In genomic region chr17:21239680-21240374, GRCh38 we compare ENCODE assay signal across 8 cellular contexts. TPM values are rescaled to one million over a fixed set of nuclear protein-coding genes. Genes with fewer than 3 reads are reported as not detected.
DNase-seq lines count a peak whose midpoint lies in the region; ATAC-seq and TF ChIP-seq lines count a peak whose summit lies in the region.

No MANE protein-coding gene starts in this region.

- ATAC-seq in foreskin keratinocyte (peak; percentile 50), thoracic aorta (ENCODE audit: insufficient number of reproducible peaks, low FRiP score, low read depth) (no peak), HG02852 (IDR thresholded peaks at IDR 0.05; ENCODE audit: unreplicated experiment) (no peak), GM21737 (IDR thresholded peaks at IDR 0.05; ENCODE audit: unreplicated experiment) (no peak)

- TF ChIP-seq CTCF in 22Rv1 (IDR thresholded peaks at IDR 0.05) (peak; percentile 59), foreskin keratinocyte (conservative IDR thresholded peaks at IDR 0.05) (peak; percentile 57), thoracic aorta (IDR thresholded peaks at IDR 0.05) (peak; percentile 42)

- H3K4me3 ChIP-seq in thoracic aorta = no peak overlapping the region

- DNase-seq in GM19240 (ENCODE audit: insufficient read length, low spot score) (peak; percentile 37), SK-N-DZ (ENCODE audit: low spot score) (peak; percentile 54), foreskin keratinocyte (no peak), thoracic aorta (ENCODE audit: low spot score) (no peak), NCI-H1092 treated with DMSO at 0.1 percent for 48 hours (lab: John Stamatoyannopoulos, UW) (no peak)

- no peaks in the 10 kb centered on the region for H3K4me1 ChIP-seq in foreskin keratinocyte
- H3K4me1 ChIP-seq in thoracic aorta (ENCODE audit: control insufficient read depth in 1 of 2, low read depth in 2 of 2) = no peaks in the 10 kb centered on the region

- no peaks in the 10 kb centered on the region for H3K9me3 ChIP-seq in thoracic aorta

- H3K27ac ChIP-seq in 22Rv1 (no peak overlapping the region), foreskin keratinocyte (no peak overlapping the region), thoracic aorta (no peak overlapping the region)

- H3K27me3 ChIP-seq in foreskin keratinocyte = no peaks in the 10 kb centered on the region
- no peaks in the 10 kb centered on the region for H3K27me3 ChIP-seq in thoracic aorta (replicated peaks; ENCODE audit: insufficient read depth)

- no peaks in the 10 kb centered on the region for H3K36me3 ChIP-seq in thoracic aorta

RNA-seq across cellular contexts. Expression of gene NATD1, which starts 13.4 kb away (rescaled TPM):
- 4.1 and 4.2 TPM in 2 replicates for polyA plus RNA-seq in SK-N-DZ (2014; cell fraction: cytosol; rRNA removed)
- 2.5 and 5.0 TPM in 2 replicates for polyA plus RNA-seq in SK-N-DZ (2014; cell fraction: nucleus; rRNA removed)
- total RNA-seq in foreskin keratinocyte (1.2 and 2.6 TPM in 2 replicates), thoracic aorta (1 to 10 TPM; 8.4 to 9.7 TPM)
- polyA plus RNA-seq in foreskin keratinocyte = 0.97 and 1.8 TPM in 2 replicates

RNA-seq across cellular contexts. Expression of gene TMEM11, which starts 25.9 kb away (rescaled TPM):
- polyA plus RNA-seq in SK-N-DZ (2014; cell fraction: cytosol; rRNA removed) = 23.7 and 26.7 TPM in 2 replicates
- 11.8 and 12.8 TPM in 2 replicates for polyA plus RNA-seq in SK-N-DZ (2014; cell fraction: nucleus; rRNA removed)
- total RNA-seq in foreskin keratinocyte (24.2 and 29.6 TPM in 2 replicates), thoracic aorta (10 to 100 TPM; 16.2 to 18.7 TPM)
- 48.6 and 53.1 TPM in 2 replicates for polyA plus RNA-seq in foreskin keratinocyte

RNA-seq across cellular contexts. Expression of gene MAP2K3, which starts 44.7 kb away (rescaled TPM):
- polyA plus RNA-seq in SK-N-DZ (2014; cell fraction: cytosol; rRNA removed) = 8.6 and 9.6 TPM in 2 replicates
- polyA plus RNA-seq in SK-N-DZ (2014; cell fraction: nucleus; rRNA removed) = 11.4 and 12.4 TPM in 2 replicates
- total RNA-seq in foreskin keratinocyte = 50.6 and 54.5 TPM in 2 replicates
- 61.3 and 61.6 TPM in 2 replicates for polyA plus RNA-seq in foreskin keratinocyte
- 10 to 100 TPM; 66.6 to 81.1 TPM for total RNA-seq in thoracic aorta

Comparison
In these comparisons a context has a peak if more than half of its experiments do, and no peak if none do; other contexts are left out.
1. DNase-seq: peak in GM19240 (single experiment) and SK-N-DZ (single experiment); none in foreskin keratinocyte (0 of 2), thoracic aorta (single experiment) and NCI-H1092 treated with DMSO at 0.1 percent for 48 hours (single experiment).
2. Peak in every context shown above with its lines, with median percentiles within 50 percentile points of each other: CTCF ChIP-seq.